1 cellular context compared by ENCODE assay signal in the genomic region with DNA sequence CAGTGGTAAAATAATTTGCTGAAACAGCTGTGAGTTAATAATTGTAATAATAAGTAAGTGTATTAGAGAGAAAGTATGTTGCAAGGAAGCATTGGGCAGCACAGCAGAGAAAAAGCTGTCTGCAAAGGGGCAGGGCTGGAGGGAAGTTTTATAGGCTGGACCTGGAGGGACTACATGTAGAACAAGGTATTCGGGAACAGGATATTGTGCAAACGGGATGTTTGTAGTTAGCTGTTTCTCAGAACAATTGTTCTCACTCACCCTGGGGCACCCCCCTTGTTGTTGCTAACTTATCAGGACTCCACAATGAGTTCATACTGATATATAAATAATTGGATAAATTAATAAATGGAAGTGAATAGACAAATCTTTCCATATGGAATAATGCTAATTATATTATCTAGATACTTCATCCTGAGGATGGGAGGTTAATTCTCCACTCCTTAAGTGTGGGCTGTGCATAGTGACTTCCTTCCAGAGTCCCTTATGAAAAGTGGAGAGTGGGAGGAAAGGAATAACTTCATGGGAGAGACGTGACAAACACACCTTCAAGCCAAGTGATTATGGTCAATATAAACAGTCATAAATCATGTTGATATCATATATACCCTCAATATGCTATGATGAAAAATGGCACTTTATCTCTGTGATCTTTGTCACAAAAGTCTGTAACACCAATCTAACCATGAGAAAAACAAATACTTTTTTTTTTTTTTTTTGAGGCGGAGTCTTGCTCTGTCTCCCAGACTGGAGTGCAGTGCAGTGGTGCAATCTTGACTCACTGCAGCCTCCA.
A peak's percentile ranks its signal among the peaks of the same experiment; 100 is the strongest.
TF ChIP-seq lines count a peak whose summit lies in the region.

No MANE protein-coding gene starts in this region.

TF ChIP-seq in HepG2, 621 proteins besides CTCF, POLR2A, EP300 and RAD21 (continued from another document and continues in another):
- TF ChIP-seq, protein P1, sequence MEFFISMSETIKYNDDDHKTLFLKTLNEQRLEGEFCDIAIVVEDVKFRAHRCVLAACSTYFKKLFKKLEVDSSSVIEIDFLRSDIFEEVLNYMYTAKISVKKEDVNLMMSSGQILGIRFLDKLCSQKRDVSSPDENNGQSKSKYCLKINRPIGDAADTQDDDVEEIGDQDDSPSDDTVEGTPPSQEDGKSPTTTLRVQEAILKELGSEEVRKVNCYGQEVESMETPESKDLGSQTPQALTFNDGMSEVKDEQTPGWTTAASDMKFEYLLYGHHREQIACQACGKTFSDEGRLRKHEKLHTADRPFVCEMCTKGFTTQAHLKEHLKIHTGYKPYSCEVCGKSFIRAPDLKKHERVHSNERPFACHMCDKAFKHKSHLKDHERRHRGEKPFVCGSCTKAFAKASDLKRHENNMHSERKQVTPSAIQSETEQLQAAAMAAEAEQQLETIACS (CRISPR knock-in tag; IDR thresholded peaks at IDR 0.05): no peak
- TF ChIP-seq NR2C2 (CRISPR knock-in tag; IDR thresholded peaks at IDR 0.05; ENCODE audit: borderline replicate concordance) (no peak), ZNF180 (CRISPR knock-in tag; IDR thresholded peaks at IDR 0.05; ENCODE audit: borderline replicate concordance, low read depth) (no peak), GABPA (IDR thresholded peaks at IDR 0.05; ENCODE audit: low read depth, low read length) (no peak), GABPA (CRISPR knock-in tag; IDR thresholded peaks at IDR 0.05; ENCODE audit: low read depth) (peak; percentile 33; the same call in 1 of the 2 replicates), HOXA3 (CRISPR knock-in tag; IDR thresholded peaks at IDR 0.05) (no peak), ZNF558 (CRISPR knock-in tag; IDR thresholded peaks at IDR 0.05; ENCODE audit: borderline replicate concordance) (no peak), ZNF660 (CRISPR knock-in tag; IDR thresholded peaks at IDR 0.05; ENCODE audit: borderline replicate concordance, low read depth) (no peak), KDM6A (CRISPR knock-in tag; IDR thresholded peaks at IDR 0.05; ENCODE audit: low read depth) (no peak), SOX6 (IDR thresholded peaks at IDR 0.05) (no peak), SOX6 (CRISPR knock-in tag; IDR thresholded peaks at IDR 0.05) (peak; percentile 47; the same call in 1 of the 2 replicates), ZNF274 (CRISPR knock-in tag; IDR thresholded peaks at IDR 0.05) (no peak), FOXJ3 (CRISPR knock-in tag; IDR thresholded peaks at IDR 0.05; ENCODE audit: borderline replicate concordance) (no peak), ZNF788 (CRISPR knock-in tag; IDR thresholded peaks at IDR 0.05; ENCODE audit: borderline replicate concordance) (no peak), ZNF225 (CRISPR knock-in tag; IDR thresholded peaks at IDR 0.05) (no peak), PAF1 (CRISPR knock-in tag; IDR thresholded peaks at IDR 0.05) (no peak), ZNF75D (CRISPR knock-in tag; IDR thresholded peaks at IDR 0.05; ENCODE audit: borderline replicate concordance) (no peak), PTBP1 (IDR thresholded peaks at IDR 0.05; ENCODE audit: low read depth, low read length, poor library complexity, severe bottlenecking) (no peak), ZFP37 (CRISPR knock-in tag; IDR thresholded peaks at IDR 0.05; ENCODE audit: borderline replicate concordance) (no peak), ZNF468 (CRISPR knock-in tag; IDR thresholded peaks at IDR 0.05) (no peak), BCL6 (CRISPR knock-in tag; IDR thresholded peaks at IDR 0.05) (0 out of 2 replicates have a peak, but pooled peaks have one; percentile 7), TBX3 (IDR thresholded peaks at IDR 0.05; ENCODE audit: borderline replicate concordance) (no peak), HNRNPLL (IDR thresholded peaks at IDR 0.05; ENCODE audit: low read depth, low read length, poor library complexity, severe bottlenecking) (no peak), ARNT2 (CRISPR knock-in tag; IDR thresholded peaks at IDR 0.05; ENCODE audit: low read depth) (no peak), PHF8 (CRISPR knock-in tag; IDR thresholded peaks at IDR 0.05) (no peak), MBD4 (IDR thresholded peaks at IDR 0.05; ENCODE audit: borderline replicate concordance, low read length) (no peak), DR1 (CRISPR knock-in tag; IDR thresholded peaks at IDR 0.05) (no peak), ZNF768 (CRISPR knock-in tag; IDR thresholded peaks at IDR 0.05) (no peak), ZNF614 (CRISPR knock-in tag; IDR thresholded peaks at IDR 0.05; ENCODE audit: borderline replicate concordance) (no peak), RAD51 (IDR thresholded peaks at IDR 0.05; ENCODE audit: borderline replicate concordance) (no peak), SOX5 (CRISPR knock-in tag; IDR thresholded peaks at IDR 0.05; ENCODE audit: borderline replicate concordance) (peak; percentile 90; the same call in 1 of the 2 replicates), SOX13 (IDR thresholded peaks at IDR 0.05) (0 out of 2 replicates have a peak, but pooled peaks have one; percentile 35), SOX13 (CRISPR knock-in tag; conservative IDR thresholded peaks at IDR 0.05 in 1 of 2, IDR thresholded peaks at IDR 0.05 in 1 of 2) (peak in 1 of 2 experiments; percentile 76; a peak in 2 of 4 replicates), FOXP1 (IDR thresholded peaks at IDR 0.05) (no peak), FOXP1 (CRISPR knock-in tag; IDR thresholded peaks at IDR 0.05) (peak; percentile 16; the same call in 1 of the 2 replicates), ZNF20 (CRISPR knock-in tag; IDR thresholded peaks at IDR 0.05) (no peak), ZFYVE20 (CRISPR knock-in tag; IDR thresholded peaks at IDR 0.05; ENCODE audit: borderline replicate concordance, low read depth) (no peak), ZNF234 (CRISPR knock-in tag; conservative IDR thresholded peaks at IDR 0.05) (no peak)
- TF ChIP-seq, protein P2, sequence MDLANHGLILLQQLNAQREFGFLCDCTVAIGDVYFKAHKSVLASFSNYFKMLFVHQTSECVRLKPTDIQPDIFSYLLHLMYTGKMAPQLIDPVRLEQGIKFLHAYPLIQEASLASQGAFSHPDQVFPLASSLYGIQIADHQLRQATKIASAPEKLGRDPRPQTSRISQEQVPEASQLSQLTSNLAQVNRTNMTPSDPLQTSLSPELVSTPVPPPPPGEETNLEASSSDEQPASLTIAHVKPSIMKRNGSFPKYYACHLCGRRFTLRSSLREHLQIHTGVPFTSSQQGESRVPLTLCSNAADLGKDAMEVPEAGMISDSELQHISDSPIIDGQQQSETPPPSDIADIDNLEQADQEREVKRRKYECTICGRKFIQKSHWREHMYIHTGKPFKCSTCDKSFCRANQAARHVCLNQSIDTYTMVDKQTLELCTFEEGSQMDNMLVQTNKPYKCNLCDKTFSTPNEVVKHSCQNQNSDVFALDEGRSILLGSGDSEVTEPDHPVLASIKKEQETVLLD (CRISPR knock-in tag; IDR thresholded peaks at IDR 0.05; ENCODE audit: low read depth): no peak
- TF ChIP-seq, protein P3, sequence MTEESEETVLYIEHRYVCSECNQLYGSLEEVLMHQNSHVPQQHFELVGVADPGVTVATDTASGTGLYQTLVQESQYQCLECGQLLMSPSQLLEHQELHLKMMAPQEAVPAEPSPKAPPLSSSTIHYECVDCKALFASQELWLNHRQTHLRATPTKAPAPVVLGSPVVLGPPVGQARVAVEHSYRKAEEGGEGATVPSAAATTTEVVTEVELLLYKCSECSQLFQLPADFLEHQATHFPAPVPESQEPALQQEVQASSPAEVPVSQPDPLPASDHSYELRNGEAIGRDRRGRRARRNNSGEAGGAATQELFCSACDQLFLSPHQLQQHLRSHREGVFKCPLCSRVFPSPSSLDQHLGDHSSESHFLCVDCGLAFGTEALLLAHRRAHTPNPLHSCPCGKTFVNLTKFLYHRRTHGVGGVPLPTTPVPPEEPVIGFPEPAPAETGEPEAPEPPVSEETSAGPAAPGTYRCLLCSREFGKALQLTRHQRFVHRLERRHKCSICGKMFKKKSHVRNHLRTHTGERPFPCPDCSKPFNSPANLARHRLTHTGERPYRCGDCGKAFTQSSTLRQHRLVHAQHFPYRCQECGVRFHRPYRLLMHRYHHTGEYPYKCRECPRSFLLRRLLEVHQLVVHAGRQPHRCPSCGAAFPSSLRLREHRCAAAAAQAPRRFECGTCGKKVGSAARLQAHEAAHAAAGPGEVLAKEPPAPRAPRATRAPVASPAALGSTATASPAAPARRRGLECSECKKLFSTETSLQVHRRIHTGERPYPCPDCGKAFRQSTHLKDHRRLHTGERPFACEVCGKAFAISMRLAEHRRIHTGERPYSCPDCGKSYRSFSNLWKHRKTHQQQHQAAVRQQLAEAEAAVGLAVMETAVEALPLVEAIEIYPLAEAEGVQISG (CRISPR knock-in tag; IDR thresholded peaks at IDR 0.05): no peak
- TF ChIP-seq, protein P4, sequence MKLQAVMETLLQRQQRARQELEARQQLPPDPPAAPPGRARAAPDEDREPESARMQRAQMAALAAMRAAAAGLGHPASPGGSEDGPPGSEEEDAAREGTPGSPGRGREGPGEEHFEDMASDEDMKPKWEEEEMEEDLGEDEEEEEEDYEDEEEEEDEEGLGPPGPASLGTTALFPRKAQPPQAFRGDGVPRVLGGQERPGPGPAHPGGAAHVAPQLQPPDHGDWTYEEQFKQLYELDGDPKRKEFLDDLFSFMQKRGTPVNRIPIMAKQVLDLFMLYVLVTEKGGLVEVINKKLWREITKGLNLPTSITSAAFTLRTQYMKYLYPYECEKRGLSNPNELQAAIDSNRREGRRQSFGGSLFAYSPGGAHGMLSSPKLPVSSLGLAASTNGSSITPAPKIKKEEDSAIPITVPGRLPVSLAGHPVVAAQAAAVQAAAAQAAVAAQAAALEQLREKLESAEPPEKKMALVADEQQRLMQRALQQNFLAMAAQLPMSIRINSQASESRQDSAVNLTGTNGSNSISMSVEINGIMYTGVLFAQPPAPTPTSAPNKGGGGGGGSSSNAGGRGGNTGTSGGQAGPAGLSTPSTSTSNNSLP (IDR thresholded peaks at IDR 0.05; ENCODE audit: low read depth, low read length): no peak
- TF ChIP-seq, protein P5, sequence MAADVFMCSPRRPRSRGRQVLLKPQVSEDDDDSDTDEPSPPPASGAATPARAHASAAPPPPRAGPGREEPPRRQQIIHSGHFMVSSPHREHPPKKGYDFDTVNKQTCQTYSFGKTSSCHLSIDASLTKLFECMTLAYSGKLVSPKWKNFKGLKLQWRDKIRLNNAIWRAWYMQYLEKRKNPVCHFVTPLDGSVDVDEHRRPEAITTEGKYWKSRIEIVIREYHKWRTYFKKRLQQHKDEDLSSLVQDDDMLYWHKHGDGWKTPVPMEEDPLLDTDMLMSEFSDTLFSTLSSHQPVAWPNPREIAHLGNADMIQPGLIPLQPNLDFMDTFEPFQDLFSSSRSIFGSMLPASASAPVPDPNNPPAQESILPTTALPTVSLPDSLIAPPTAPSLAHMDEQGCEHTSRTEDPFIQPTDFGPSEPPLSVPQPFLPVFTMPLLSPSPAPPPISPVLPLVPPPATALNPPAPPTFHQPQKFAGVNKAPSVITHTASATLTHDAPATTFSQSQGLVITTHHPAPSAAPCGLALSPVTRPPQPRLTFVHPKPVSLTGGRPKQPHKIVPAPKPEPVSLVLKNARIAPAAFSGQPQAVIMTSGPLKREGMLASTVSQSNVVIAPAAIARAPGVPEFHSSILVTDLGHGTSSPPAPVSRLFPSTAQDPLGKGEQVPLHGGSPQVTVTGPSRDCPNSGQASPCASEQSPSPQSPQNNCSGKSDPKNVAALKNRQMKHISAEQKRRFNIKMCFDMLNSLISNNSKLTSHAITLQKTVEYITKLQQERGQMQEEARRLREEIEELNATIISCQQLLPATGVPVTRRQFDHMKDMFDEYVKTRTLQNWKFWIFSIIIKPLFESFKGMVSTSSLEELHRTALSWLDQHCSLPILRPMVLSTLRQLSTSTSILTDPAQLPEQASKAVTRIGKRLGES (CRISPR knock-in tag; IDR thresholded peaks at IDR 0.05; ENCODE audit: borderline replicate concordance): no peak
- TF ChIP-seq, protein P6, sequence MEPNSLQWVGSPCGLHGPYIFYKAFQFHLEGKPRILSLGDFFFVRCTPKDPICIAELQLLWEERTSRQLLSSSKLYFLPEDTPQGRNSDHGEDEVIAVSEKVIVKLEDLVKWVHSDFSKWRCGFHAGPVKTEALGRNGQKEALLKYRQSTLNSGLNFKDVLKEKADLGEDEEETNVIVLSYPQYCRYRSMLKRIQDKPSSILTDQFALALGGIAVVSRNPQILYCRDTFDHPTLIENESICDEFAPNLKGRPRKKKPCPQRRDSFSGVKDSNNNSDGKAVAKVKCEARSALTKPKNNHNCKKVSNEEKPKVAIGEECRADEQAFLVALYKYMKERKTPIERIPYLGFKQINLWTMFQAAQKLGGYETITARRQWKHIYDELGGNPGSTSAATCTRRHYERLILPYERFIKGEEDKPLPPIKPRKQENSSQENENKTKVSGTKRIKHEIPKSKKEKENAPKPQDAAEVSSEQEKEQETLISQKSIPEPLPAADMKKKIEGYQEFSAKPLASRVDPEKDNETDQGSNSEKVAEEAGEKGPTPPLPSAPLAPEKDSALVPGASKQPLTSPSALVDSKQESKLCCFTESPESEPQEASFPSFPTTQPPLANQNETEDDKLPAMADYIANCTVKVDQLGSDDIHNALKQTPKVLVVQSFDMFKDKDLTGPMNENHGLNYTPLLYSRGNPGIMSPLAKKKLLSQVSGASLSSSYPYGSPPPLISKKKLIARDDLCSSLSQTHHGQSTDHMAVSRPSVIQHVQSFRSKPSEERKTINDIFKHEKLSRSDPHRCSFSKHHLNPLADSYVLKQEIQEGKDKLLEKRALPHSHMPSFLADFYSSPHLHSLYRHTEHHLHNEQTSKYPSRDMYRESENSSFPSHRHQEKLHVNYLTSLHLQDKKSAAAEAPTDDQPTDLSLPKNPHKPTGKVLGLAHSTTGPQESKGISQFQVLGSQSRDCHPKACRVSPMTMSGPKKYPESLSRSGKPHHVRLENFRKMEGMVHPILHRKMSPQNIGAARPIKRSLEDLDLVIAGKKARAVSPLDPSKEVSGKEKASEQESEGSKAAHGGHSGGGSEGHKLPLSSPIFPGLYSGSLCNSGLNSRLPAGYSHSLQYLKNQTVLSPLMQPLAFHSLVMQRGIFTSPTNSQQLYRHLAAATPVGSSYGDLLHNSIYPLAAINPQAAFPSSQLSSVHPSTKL (CRISPR knock-in tag; IDR thresholded peaks at IDR 0.05): 0 out of 2 replicates have a peak, but pooled peaks have one; percentile 20
- TF ChIP-seq, protein P7, sequence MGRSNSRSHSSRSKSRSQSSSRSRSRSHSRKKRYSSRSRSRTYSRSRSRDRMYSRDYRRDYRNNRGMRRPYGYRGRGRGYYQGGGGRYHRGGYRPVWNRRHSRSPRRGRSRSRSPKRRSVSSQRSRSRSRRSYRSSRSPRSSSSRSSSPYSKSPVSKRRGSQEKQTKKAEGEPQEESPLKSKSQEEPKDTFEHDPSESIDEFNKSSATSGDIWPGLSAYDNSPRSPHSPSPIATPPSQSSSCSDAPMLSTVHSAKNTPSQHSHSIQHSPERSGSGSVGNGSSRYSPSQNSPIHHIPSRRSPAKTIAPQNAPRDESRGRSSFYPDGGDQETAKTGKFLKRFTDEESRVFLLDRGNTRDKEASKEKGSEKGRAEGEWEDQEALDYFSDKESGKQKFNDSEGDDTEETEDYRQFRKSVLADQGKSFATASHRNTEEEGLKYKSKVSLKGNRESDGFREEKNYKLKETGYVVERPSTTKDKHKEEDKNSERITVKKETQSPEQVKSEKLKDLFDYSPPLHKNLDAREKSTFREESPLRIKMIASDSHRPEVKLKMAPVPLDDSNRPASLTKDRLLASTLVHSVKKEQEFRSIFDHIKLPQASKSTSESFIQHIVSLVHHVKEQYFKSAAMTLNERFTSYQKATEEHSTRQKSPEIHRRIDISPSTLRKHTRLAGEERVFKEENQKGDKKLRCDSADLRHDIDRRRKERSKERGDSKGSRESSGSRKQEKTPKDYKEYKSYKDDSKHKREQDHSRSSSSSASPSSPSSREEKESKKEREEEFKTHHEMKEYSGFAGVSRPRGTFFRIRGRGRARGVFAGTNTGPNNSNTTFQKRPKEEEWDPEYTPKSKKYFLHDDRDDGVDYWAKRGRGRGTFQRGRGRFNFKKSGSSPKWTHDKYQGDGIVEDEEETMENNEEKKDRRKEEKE (IDR thresholded peaks at IDR 0.05): no peak
